17 cellular contexts compared by ENCODE assay signal in the genomic region with DNA sequence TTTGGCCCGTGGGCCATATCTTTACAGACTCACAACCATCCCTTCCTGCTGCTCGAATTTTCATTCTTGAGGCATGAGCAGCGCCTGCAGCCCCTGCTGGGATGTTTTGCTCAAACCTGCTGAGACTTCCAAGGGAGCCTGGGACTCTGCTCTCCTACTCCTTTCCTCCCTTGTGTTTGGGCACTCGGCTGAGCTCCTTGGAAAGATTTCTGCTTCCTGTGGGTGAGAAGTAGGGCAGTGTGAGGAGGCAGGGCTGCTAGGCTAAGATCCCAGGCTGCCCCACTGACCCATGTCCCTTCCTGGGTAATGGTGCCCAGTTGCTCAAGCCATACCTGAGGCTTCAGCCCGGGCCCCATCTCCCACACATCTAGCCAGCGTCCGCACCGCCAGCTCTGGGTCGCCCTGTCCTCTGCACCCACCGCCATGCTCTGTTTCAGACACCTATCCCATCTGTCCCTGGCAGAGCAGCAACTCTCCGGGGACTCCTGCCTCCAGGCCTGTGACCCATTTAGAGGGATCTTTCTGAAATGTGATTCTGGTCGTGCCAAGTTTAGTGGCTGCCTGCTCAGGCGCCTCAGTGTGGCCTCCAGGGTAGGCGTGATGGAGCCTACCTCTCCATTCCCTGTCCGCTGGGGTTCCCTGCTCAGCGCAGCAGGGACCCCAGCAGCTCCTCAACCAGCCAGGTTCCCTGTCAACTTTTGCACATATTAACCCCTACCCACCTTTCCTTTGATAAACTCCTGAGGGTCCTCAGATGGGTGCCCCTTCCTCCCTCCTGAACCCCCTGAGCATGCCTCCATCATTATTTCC.
DNase-seq lines count a peak whose midpoint lies in the region; ATAC-seq and TF ChIP-seq lines count a peak whose summit lies in the region.
"Had no signal": no experiment of that assay in that cellular context is flagged by ENCODE, and none has a peak within 500 bp of the region (broad histone marks: within the 10 kb centered on the region; RNA-seq: fewer than 3 reads in every experiment).

No MANE protein-coding gene starts in this region.

- no peaks in the 10 kb centered on the region for H3K9me3 Mint-ChIP-seq in endodermal cell
- H3K9me3 Mint-ChIP-seq: CD4-positive, alpha-beta memory T cell; natural killer cell; T-cell had no signal

- H2AFZ ChIP-seq in OCI-LY1 (ENCODE audit: low read length) (no peak overlapping the region), osteoblast (ENCODE audit: low read length) (no peak overlapping the region)

- H4K20me1 ChIP-seq in OCI-LY1 (ENCODE audit: insufficient read depth, low read length): no peaks in the 10 kb centered on the region
- H4K20me1 ChIP-seq in osteoblast (ENCODE audit: insufficient read depth, low read length): peaks cover 6% of the 10 kb centered on the region

- no peak overlapping the region for H3K4me3 Mint-ChIP-seq in endodermal cell
- H3K4me3 Mint-ChIP-seq: CD4-positive, alpha-beta memory T cell; natural killer cell; T-cell had no signal

- peaks cover 73% of the 10 kb centered on the region for H3K4me1 Mint-ChIP-seq in endodermal cell

- TF ChIP-seq POLR2A in upper lobe of left lung (IDR thresholded peaks at IDR 0.05): no peak

- H3K27me3 Mint-ChIP-seq in endodermal cell (ENCODE audit: insufficient read depth): no peaks in the 10 kb centered on the region
- H3K27me3 Mint-ChIP-seq: CD4-positive, alpha-beta memory T cell; T-cell had no signal

- no peak for TF ChIP-seq EP300 in upper lobe of left lung (IDR thresholded peaks at IDR 0.05)

- WGBS in endodermal cell (ENCODE audit: insufficient coverage in 1 of 2, insufficient read length in 1 of 2), 2 experiments: 90 to 91% methylated on average over 10 to 15 of the region's 16 CpGs
- 87 to 91% methylated on average over 12 to 16 of the region's 16 CpGs for WGBS in upper lobe of left lung, 2 donors

- H3K4me3 ChIP-seq in OCI-LY1 (ENCODE audit: low read depth, low read length, poor library complexity, severe bottlenecking): peak overlapping the region; percentile 27
- H3K4me3 ChIP-seq in endodermal cell (ENCODE audit: low read length): no peak overlapping the region
- no peak overlapping the region for H3K4me3 ChIP-seq in osteoblast (ENCODE audit: insufficient read depth, low read length)
- H3K4me3 ChIP-seq in upper lobe of left lung: no peak overlapping the region
- H3K4me3 ChIP-seq: ascending aorta, HAP-1 had no signal

- no peaks in the 10 kb centered on the region for H3K9me3 ChIP-seq in OCI-LY1 (ENCODE audit: low read length)
- no peaks in the 10 kb centered on the region for H3K9me3 ChIP-seq in endodermal cell (ENCODE audit: control insufficient read depth, low read length)
- H3K9me3 ChIP-seq in osteoblast (ENCODE audit: low read depth, low read length): no peaks in the 10 kb centered on the region
- no peaks in the 10 kb centered on the region for H3K9me3 ChIP-seq in upper lobe of left lung
- H3K9me3 ChIP-seq: ascending aorta, HAP-1 had no signal

- H3K79me2 ChIP-seq in OCI-LY1 (ENCODE audit: insufficient read depth, low read length) (peaks cover 20% of the 10 kb centered on the region), osteoblast (ENCODE audit: insufficient read depth, low read length) (no peaks in the 10 kb centered on the region)

- peak; percentile 63 for DNase-seq in G401 (ENCODE audit: low spot score)
- peak; percentile 75 for DNase-seq in endodermal cell
- DNase-seq in osteoblast (ENCODE audit: insufficient read length, low spot score, missing footprints): peak; percentile 32
- DNase-seq in NCI-H2227 (lab: John Stamatoyannopoulos, UW; ENCODE audit: unreplicated experiment): no peak
- DNase-seq in NCI-H1930 (lab: John Stamatoyannopoulos, UW): no peak
- no peak for DNase-seq in upper lobe of left lung
- no peak for DNase-seq in T-helper 2 cell
- DNase-seq: activated CD4-positive, alpha-beta T cell treated with anti-CD3 and anti-CD28 coated beads for 4 hours; activated T-cell treated with anti-CD3 and anti-CD28 coated beads, Interleukin-2, amount 50 U/mL, for 48 hours; CD4-positive, alpha-beta memory T cell; foreskin melanocyte; natural killer cell; small intestine; T-cell had no signal

- H3K4me2 ChIP-seq in OCI-LY1 (ENCODE audit: low read length) (peak overlapping the region; percentile 96), osteoblast (ENCODE audit: insufficient read depth, low read length) (no peak overlapping the region)

- H3K27me3 ChIP-seq in OCI-LY1 (ENCODE audit: insufficient read depth, low read length): no peaks in the 10 kb centered on the region
- H3K27me3 ChIP-seq in endodermal cell (ENCODE audit: control insufficient read depth, insufficient read depth, low read length, poor library complexity, severe bottlenecking): no peaks in the 10 kb centered on the region
- H3K27me3 ChIP-seq in osteoblast (ENCODE audit: insufficient read depth, low read length): no peaks in the 10 kb centered on the region
- H3K27me3 ChIP-seq in upper lobe of left lung: no peaks in the 10 kb centered on the region
- H3K27me3 ChIP-seq: ascending aorta had no signal

- peaks cover 12% of the 10 kb centered on the region for H3K36me3 Mint-ChIP-seq in endodermal cell (ENCODE audit: low read depth)
- H3K36me3 Mint-ChIP-seq: natural killer cell had no signal

- H3K36me3 ChIP-seq in OCI-LY1 (ENCODE audit: insufficient read depth, low read length): peaks cover 33% of the 10 kb centered on the region; the same call in 1 of the 2 replicates
- H3K36me3 ChIP-seq in endodermal cell (ENCODE audit: control insufficient read depth, insufficient read depth, low read length): no peaks in the 10 kb centered on the region
- H3K36me3 ChIP-seq in osteoblast (ENCODE audit: insufficient read depth, low read length): no peaks in the 10 kb centered on the region
- no peaks in the 10 kb centered on the region for H3K36me3 ChIP-seq in upper lobe of left lung
- H3K36me3 ChIP-seq: ascending aorta, HAP-1 had no signal

- no peaks in the 10 kb centered on the region for H3F3A ChIP-seq in OCI-LY1 (ENCODE audit: insufficient read depth, low read length)

- H3K9ac ChIP-seq in OCI-LY1 (ENCODE audit: low read length) (peak overlapping the region; percentile 86), endodermal cell (ENCODE audit: extremely low read depth, low read length, poor library complexity, severe bottlenecking) (no peak overlapping the region)

- peak overlapping the region; percentile 55 for H3K27ac Mint-ChIP-seq in endodermal cell
- H3K27ac Mint-ChIP-seq: natural killer cell, T-cell had no signal

- peak overlapping the region; percentile 99 for H3K27ac ChIP-seq in OCI-LY1 (ENCODE audit: low read depth, low read length, poor library complexity, severe bottlenecking)
- H3K27ac ChIP-seq in endodermal cell (ENCODE audit: low read depth, low read length): no peak overlapping the region
- H3K27ac ChIP-seq in osteoblast (ENCODE audit: low read depth, low read length): no peak overlapping the region
- no peak overlapping the region for H3K27ac ChIP-seq in upper lobe of left lung
- H3K27ac ChIP-seq: ascending aorta had no signal

- in situ Hi-C loops in G401 (cut with HindIII; ENCODE audit: low sequenced_read_pairs): no loop called here

- peaks cover 97% of the 10 kb centered on the region for H3K4me1 ChIP-seq in OCI-LY1 (ENCODE audit: insufficient read depth, low read length, severe bottlenecking)
- peaks cover 30% of the 10 kb centered on the region for H3K4me1 ChIP-seq in endodermal cell (ENCODE audit: control insufficient read depth, insufficient read depth, low read length)
- H3K4me1 ChIP-seq in osteoblast (ENCODE audit: insufficient read depth, low read length): peaks cover 16% of the 10 kb centered on the region
- H3K4me1 ChIP-seq in upper lobe of left lung: peaks cover 8 to 17% (median 13%) of the 10 kb centered on the region in 4 donors

- H3K9me2 ChIP-seq in OCI-LY1 (ENCODE audit: low read depth, low read length): no peaks in the 10 kb centered on the region

- TF ChIP-seq CTCF in OCI-LY1 (IDR thresholded peaks at IDR 0.05; ENCODE audit: low read length): no peak
- no peak for TF ChIP-seq CTCF in endodermal cell (conservative IDR thresholded peaks at IDR 0.05)
- no peak for TF ChIP-seq CTCF in osteoblast (IDR thresholded peaks at IDR 0.05; ENCODE audit: extremely low read depth, low read depth, low read length)
- TF ChIP-seq CTCF in upper lobe of left lung (IDR thresholded peaks at IDR 0.05): no peak

- no peak for ATAC-seq in upper lobe of left lung (ENCODE audit: low FRiP score in 2 of 2)
- ATAC-seq: natural killer cell, T-cell had no signal

Comparison
In these comparisons a context has a peak if more than half of its experiments do, and no peak if none do; other contexts are left out.
1. DNase-seq: peak in G401 (single experiment), endodermal cell (single experiment) and osteoblast (single experiment); none in NCI-H2227 (single experiment), NCI-H1930 (0 of 2), upper lobe of left lung (0 of 2) and T-helper 2 cell (0 of 5).